Comparison of ENCODE assay signal across 8 cellular contexts in genomic region chr17:65163990-65164495, GRCh38. TPM values are rescaled to one million over a fixed set of nuclear protein-coding genes. Genes with fewer than 3 reads are reported as not detected.
DNase-seq lines count a peak whose midpoint lies in the region; ATAC-seq and TF ChIP-seq lines count a peak whose summit lies in the region.

No MANE protein-coding gene starts in this region.

- WGBS in psoas muscle, 3 donors, result 33 to 43% (median 42%) methylated on average over 5 of the region's 5 CpGs

- peaks cover 19% of the 10 kb centered on the region for H3K4me1 Mint-ChIP-seq in activated T-helper 2 cell treated with anti-CD3 and anti-CD28 coated beads, Interferon-gamma antibody, Interleukin-2, Interleukin-4, amounts not matched to agents 10 μg/mL and 5 μg/mL and 100 μg/mL, durations not matched to agents 14 hours and 24 hours and 36 hours (ENCODE audit: low read depth)
- H3K4me1 Mint-ChIP-seq in natural killer cell, result peaks cover 10 to 20% of the 10 kb centered on the region in 2 donors

- ATAC-seq in GM18505 (IDR thresholded peaks at IDR 0.05; ENCODE audit: unreplicated experiment) (peak; percentile 89), HG02588 (IDR thresholded peaks at IDR 0.05; ENCODE audit: unreplicated experiment) (peak; percentile 95), natural killer cell (peak; percentile 48 to 96 (median 69)), psoas muscle (no peak)

- H3K9me3 ChIP-seq in psoas muscle, result no peaks in the 10 kb centered on the region

- TF ChIP-seq CTCF in natural killer cell (IDR thresholded peaks at IDR 0.05) (no peak), psoas muscle (IDR thresholded peaks at IDR 0.05) (no peak)

- H3K9me3 Mint-ChIP-seq in activated T-helper 2 cell treated with anti-CD3 and anti-CD28 coated beads, Interferon-gamma antibody, Interleukin-2, Interleukin-4, amounts not matched to agents 10 μg/mL and 5 μg/mL and 100 μg/mL, durations not matched to agents 14 hours and 24 hours and 36 hours, result no peaks in the 10 kb centered on the region
- H3K9me3 Mint-ChIP-seq in natural killer cell, result no peaks in the 10 kb centered on the region

- H3K4me3 ChIP-seq in psoas muscle, result no peak overlapping the region

- H3K27ac ChIP-seq in psoas muscle, result no peak overlapping the region

- TF ChIP-seq POLR2A in GM18505 (IDR thresholded peaks at IDR 0.05; ENCODE audit: borderline replicate concordance, extremely low read depth, insufficient read depth, insufficient read length), result no peak

- no peaks in the 10 kb centered on the region for H3K36me3 ChIP-seq in psoas muscle (ENCODE audit: insufficient read depth in 1 of 2, low read depth in 1 of 2)

- H3K27me3 Mint-ChIP-seq in activated T-helper 2 cell treated with anti-CD3 and anti-CD28 coated beads, Interferon-gamma antibody, Interleukin-2, Interleukin-4, amounts not matched to agents 10 μg/mL and 5 μg/mL and 100 μg/mL, durations not matched to agents 14 hours and 24 hours and 36 hours (ENCODE audit: low read depth), result no peaks in the 10 kb centered on the region
- H3K27me3 Mint-ChIP-seq in natural killer cell (ENCODE audit: low read depth in 2 of 2), result no peaks in the 10 kb centered on the region

- H3K4me1 ChIP-seq in psoas muscle, result no peaks in the 10 kb centered on the region

- H3K36me3 Mint-ChIP-seq in activated T-helper 2 cell treated with anti-CD3 and anti-CD28 coated beads, Interferon-gamma antibody, Interleukin-2, Interleukin-4, amounts not matched to agents 10 μg/mL and 5 μg/mL and 100 μg/mL, durations not matched to agents 14 hours and 24 hours and 36 hours (ENCODE audit: low read depth), result peaks cover 47% of the 10 kb centered on the region
- peaks cover 8% of the 10 kb centered on the region for H3K36me3 Mint-ChIP-seq in natural killer cell

- H3K27me3 ChIP-seq in psoas muscle (ENCODE audit: insufficient read depth in 3 of 3, low read length in 2 of 3), result no peaks in the 10 kb centered on the region

- intact Hi-C loops in activated T-helper 2 cell treated with anti-CD3 and anti-CD28 coated beads, Interferon-gamma antibody, Interleukin-2, Interleukin-4, amounts not matched to agents 10 μg/mL and 5 μg/mL and 100 μg/mL, durations not matched to agents 14 hours and 24 hours and 36 hours (cut with micrococcal nuclease), result no loop called here
- intact Hi-C loops in natural killer cell (cut with micrococcal nuclease), result no loop called here
- intact Hi-C loops in psoas muscle (cut with DNase I), result no loop called here

- DNase-seq in MV-4-11 (lab: John Stamatoyannopoulos, UW) (peak; percentile 57), natural killer cell (no peak), NCI-H774 (lab: John Stamatoyannopoulos, UW) (no peak), psoas muscle (no peak), NOMO-1 treated with DMSO at 0.1 percent for 48 hours (lab: John Stamatoyannopoulos, UW; ENCODE audit: unreplicated experiment) (no peak)
- DNase-seq in activated T-helper 2 cell treated with anti-CD3 and anti-CD28 coated beads, Interferon-gamma antibody, Interleukin-2, Interleukin-4, amounts not matched to agents 10 μg/mL and 5 μg/mL and 100 μg/mL, durations not matched to agents 14 hours and 24 hours and 36 hours (ENCODE audit: low spot score), result peak; percentile 35

- H3K4me3 Mint-ChIP-seq in activated T-helper 2 cell treated with anti-CD3 and anti-CD28 coated beads, Interferon-gamma antibody, Interleukin-2, Interleukin-4, amounts not matched to agents 10 μg/mL and 5 μg/mL and 100 μg/mL, durations not matched to agents 14 hours and 24 hours and 36 hours (ENCODE audit: low read depth), result no peak overlapping the region
- H3K4me3 Mint-ChIP-seq in natural killer cell, result no peak overlapping the region

- H3K27ac Mint-ChIP-seq in activated T-helper 2 cell treated with anti-CD3 and anti-CD28 coated beads, Interferon-gamma antibody, Interleukin-2, Interleukin-4, amounts not matched to agents 10 μg/mL and 5 μg/mL and 100 μg/mL, durations not matched to agents 14 hours and 24 hours and 36 hours, result peak overlapping the region; percentile 80
- peak overlapping the region in 1 of 2 donors; percentile 38 for H3K27ac Mint-ChIP-seq in natural killer cell

RNA-seq across cellular contexts. Expression of gene RGS9, which starts 26.9 kb away (rescaled TPM):
- total RNA-seq in activated T-helper 2 cell treated with anti-CD3 and anti-CD28 coated beads, Interferon-gamma antibody, Interleukin-2, Interleukin-4, amounts not matched to agents 10 μg/mL and 5 μg/mL and 100 μg/mL, durations not matched to agents 14 hours and 24 hours and 36 hours, result 16.1 and 16.3 TPM in 2 replicates
- total RNA-seq in natural killer cell (10 to 100 TPM; 25.0 to 47.3 (median 37.2) TPM), psoas muscle (1 to 10 TPM; 1.5 to 4.8 (median 2.7) TPM)
- 1 to 10 TPM in 2 of 3 donors, under 1 TPM in 1; 0.33 to 2.1 (median 1.5) TPM for polyA plus RNA-seq in psoas muscle

Comparison
In these comparisons a context has a peak if more than half of its experiments do, and no peak if none do; other contexts are left out.
1. ATAC-seq: peak in GM18505 (single experiment), HG02588 (single experiment) and natural killer cell (3 of 3); none in psoas muscle (0 of 4).
2. DNase-seq: peak in MV-4-11 (single experiment) and activated T-helper 2 cell treated with anti-CD3 and anti-CD28 coated beads, Interferon-gamma antibody, Interleukin-2, Interleukin-4, amounts not matched to agents 10 μg/mL and 5 μg/mL and 100 μg/mL, durations not matched to agents 14 hours and 24 hours and 36 hours (single experiment); none in natural killer cell (single experiment), NCI-H774 (single experiment), psoas muscle (0 of 2) and NOMO-1 treated with DMSO at 0.1 percent for 48 hours (single experiment).